Comparison of ENCODE assay signal across 22 cellular contexts in the genomic region with DNA sequence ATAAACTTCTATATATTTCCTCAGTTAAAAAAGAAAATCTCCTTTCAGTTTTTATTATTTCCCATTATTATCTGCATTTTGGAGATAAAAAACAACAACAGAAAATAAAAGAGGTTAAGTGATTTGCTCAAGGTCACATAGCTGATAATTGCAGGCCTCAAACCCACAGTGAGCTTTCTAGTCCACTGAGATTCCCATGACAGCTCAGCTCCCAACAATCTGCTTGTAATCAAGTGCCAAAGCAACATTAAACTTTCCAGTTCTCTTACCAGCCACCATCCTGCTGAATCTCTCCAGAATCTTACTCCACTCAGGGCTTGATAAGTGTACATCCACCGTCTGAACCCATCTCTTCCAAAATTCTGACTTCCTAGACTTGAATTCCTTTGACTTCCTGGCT.
A peak's percentile ranks its signal among the peaks of the same experiment; 100 is the strongest.
DNase-seq lines count a peak whose midpoint lies in the region; ATAC-seq and TF ChIP-seq lines count a peak whose summit lies in the region.
"Had no signal": no experiment of that assay in that cellular context is flagged by ENCODE, and none has a peak within 500 bp of the region (broad histone marks: within the 10 kb centered on the region; RNA-seq: fewer than 3 reads in every experiment).

No MANE protein-coding gene starts in this region.

- no peak for ATAC-seq in GM21367 (IDR thresholded peaks at IDR 0.05; ENCODE audit: unreplicated experiment)

- H3K27me3 ChIP-seq in brain microvascular endothelial cell (replicated peaks) (no peaks in the 10 kb centered on the region), esophagus squamous epithelium (no peaks in the 10 kb centered on the region)
- H3K27me3 ChIP-seq: BE2C had no signal

- intact Hi-C loops in esophagus squamous epithelium (cut with DNase I), result no loop called here

- H3K27ac ChIP-seq in brain microvascular endothelial cell, result no peak overlapping the region
- H3K27ac ChIP-seq in esophagus squamous epithelium, result no peak overlapping the region

- H3K4me1 Mint-ChIP-seq in HFFc6 (ENCODE audit: low read depth), result peaks cover 19% of the 10 kb centered on the region
- peaks cover 44% of the 10 kb centered on the region for H3K4me1 Mint-ChIP-seq in glutamatergic neuron (ENCODE audit: low read depth, unreplicated experiment)
- H3K4me1 Mint-ChIP-seq: CD14-positive monocyte had no signal

- H3K9me3 Mint-ChIP-seq in HFFc6, result no peaks in the 10 kb centered on the region
- peaks cover 3% of the 10 kb centered on the region for H3K9me3 Mint-ChIP-seq in glutamatergic neuron (ENCODE audit: unreplicated experiment)

- TF ChIP-seq CTCF in HFFc6 (IDR thresholded peaks at IDR 0.05) (no peak), brain microvascular endothelial cell (IDR thresholded peaks at IDR 0.05; ENCODE audit: low read depth, low read length, missing control alignments) (no peak), glutamatergic neuron (IDR thresholded peaks at IDR 0.05; ENCODE audit: partially characterized antibody, unreplicated experiment) (no peak), esophagus squamous epithelium (IDR thresholded peaks at IDR 0.05) (no peak)

- H3K27me3 Mint-ChIP-seq in HFFc6 (ENCODE audit: insufficient read depth), result no peaks in the 10 kb centered on the region
- H3K27me3 Mint-ChIP-seq in glutamatergic neuron (ENCODE audit: unreplicated experiment), result peaks cover 9% of the 10 kb centered on the region
- H3K27me3 Mint-ChIP-seq: IgD-negative memory B cell had no signal

- in situ Hi-C loops in brain microvascular endothelial cell (cut with HindIII; ENCODE audit: low pct_ligation_motif_present, low sequenced_read_pairs), result no loop called here

- no peak for TF ChIP-seq POLR2A in esophagus squamous epithelium (IDR thresholded peaks at IDR 0.05)

- no peaks in the 10 kb centered on the region for H3K9me3 ChIP-seq in esophagus squamous epithelium
- H3K9me3 ChIP-seq: BE2C, HAP-1 had no signal

- no peaks in the 10 kb centered on the region for H3K4me1 ChIP-seq in esophagus squamous epithelium
- H3K4me1 ChIP-seq: HAP-1 had no signal

- 75 to 100% methylated on average over 1 of the region's 1 CpG for WGBS in esophagus squamous epithelium, 2 donors

- H3K4me3 Mint-ChIP-seq in HFFc6 (no peak overlapping the region), glutamatergic neuron (ENCODE audit: unreplicated experiment) (no peak overlapping the region)
- H3K4me3 Mint-ChIP-seq: CD14-positive monocyte, IgD-negative memory B cell had no signal

- H3K4me3 ChIP-seq in brain microvascular endothelial cell (ENCODE audit: low read depth, low read length) (no peak overlapping the region), esophagus squamous epithelium (no peak overlapping the region)
- H3K4me3 ChIP-seq: HAP-1 had no signal

- no peaks in the 10 kb centered on the region for H3K36me3 ChIP-seq in brain microvascular endothelial cell (replicated peaks)
- no peaks in the 10 kb centered on the region for H3K36me3 ChIP-seq in esophagus squamous epithelium
- H3K36me3 ChIP-seq: BE2C, HAP-1 had no signal

- peak overlapping the region; percentile 1; the same call in 1 of the 2 replicates for H3K27ac Mint-ChIP-seq in HFFc6
- peak overlapping the region; percentile 71 for H3K27ac Mint-ChIP-seq in glutamatergic neuron (ENCODE audit: unreplicated experiment)
- H3K27ac Mint-ChIP-seq: CD14-positive monocyte, IgD-negative memory B cell had no signal

- no peaks in the 10 kb centered on the region for H3K36me3 Mint-ChIP-seq in HFFc6 (ENCODE audit: low read depth)
- no peaks in the 10 kb centered on the region for H3K36me3 Mint-ChIP-seq in glutamatergic neuron (ENCODE audit: unreplicated experiment)
- H3K36me3 Mint-ChIP-seq: CD14-positive monocyte, IgD-negative memory B cell had no signal

- no peak for DNase-seq in HFFc6
- peak; percentile 18 for DNase-seq in brain microvascular endothelial cell
- DNase-seq in glutamatergic neuron, result no peak
- no peak for DNase-seq in effector CD4-positive, alpha-beta T cell
- DNase-seq in esophagus squamous epithelium (lab: John Stamatoyannopoulos, UW), result no peak
- DNase-seq in NCI-H2196 (lab: John Stamatoyannopoulos, UW; ENCODE audit: unreplicated experiment), result no peak
- DNase-seq: BE2C, DMS153, DND-41, GOT3, NCI-H1048, NCI-H1417, NCI-H1694, NCI-H2029 treated with DMSO at 0.1 percent for 48 hours, NCI-H2227 treated with DMSO at 0.1 percent for 48 hours, NCI-H526 treated with DMSO at 0.1 percent for 48 hours, RPMI8226, SHP77 had no signal
